14 cellular contexts compared by ENCODE assay signal in genomic region chrX:153703036-153703370, GRCh38. TPM values are rescaled to one million over a fixed set of nuclear protein-coding genes. Genes with fewer than 3 reads are reported as not detected.
DNase-seq lines count a peak whose midpoint lies in the region; ATAC-seq and TF ChIP-seq lines count a peak whose summit lies in the region.
"Had no signal": no experiment of that assay in that cellular context is flagged by ENCODE, and none has a peak within 500 bp of the region (broad histone marks: within the 10 kb centered on the region; RNA-seq: fewer than 3 reads in every experiment).

No MANE protein-coding gene starts in this region.

- no peaks in the 10 kb centered on the region for H3K9me3 ChIP-seq in Peyer's patch
- no peaks in the 10 kb centered on the region for H3K9me3 ChIP-seq in stomach smooth muscle (ENCODE audit: control insufficient read depth in 2 of 2, low read length in 2 of 2)
- H3K9me3 ChIP-seq in BE2C, result no peaks in the 10 kb centered on the region
- H3K9me3 ChIP-seq: SJSA1, suprapubic skin had no signal

- H3K4me3 ChIP-seq in Peyer's patch, result no peak overlapping the region
- no peak overlapping the region for H3K4me3 ChIP-seq in epithelial cell of esophagus (ENCODE audit: low read length)
- no peak overlapping the region for H3K4me3 ChIP-seq in stomach smooth muscle (ENCODE audit: low read length in 2 of 2)
- no peak overlapping the region for H3K4me3 ChIP-seq in BE2C (ENCODE audit: low read depth, low read length)
- H3K4me3 ChIP-seq: SJSA1, suprapubic skin had no signal

- H3K27me3 ChIP-seq in Peyer's patch (no peaks in the 10 kb centered on the region), stomach smooth muscle (ENCODE audit: control insufficient read depth in 1 of 2, insufficient read depth in 2 of 2, low read length in 2 of 2) (peaks cover 0 to 6% of the 10 kb centered on the region in 2 donors), BE2C (no peaks in the 10 kb centered on the region)
- H3K27me3 ChIP-seq: SJSA1, suprapubic skin had no signal

- DNase-seq in Peyer's patch (peak in 2 of 3 donors; percentile 68 to 82), epithelial cell of esophagus (ENCODE audit: low read depth) (peak; percentile 50), left lobe of liver (ENCODE audit: low spot score) (no peak), T-helper 9 cell (no peak), BE2C (no peak), NCI-H2081 treated with DMSO at 0.1 percent for 48 hours (lab: John Stamatoyannopoulos, UW) (no peak)
- DNase-seq: activated CD4-positive, alpha-beta T cell treated with anti-CD3 and anti-CD28 coated beads, Interleukin-2, amount 50 U/mL, for 1 hour; activated T-cell treated with anti-CD3 and anti-CD28 coated beads, Interleukin-2, amount 50 U/mL, for 72 hours; cortex of kidney; foreskin fibroblast had no signal

- H3K27ac ChIP-seq in Peyer's patch (peak overlapping the region in 2 of 4 donors; percentile 50 to 68), stomach smooth muscle (ENCODE audit: low read length) (peak overlapping the region; percentile 58)
- H3K27ac ChIP-seq: SJSA1 had no signal

- H3K36me3 ChIP-seq in Peyer's patch (peaks cover 0 to 24% (median 0%) of the 10 kb centered on the region in 3 donors), stomach smooth muscle (ENCODE audit: control insufficient read depth in 2 of 2, insufficient read depth in 2 of 2, low read length in 2 of 2) (peaks cover 0 to 5% of the 10 kb centered on the region in 2 donors), BE2C (peaks cover 3% of the 10 kb centered on the region; the same call in 1 of the 2 replicates)
- H3K36me3 ChIP-seq: SJSA1 had no signal

- no peak for TF ChIP-seq CTCF in Peyer's patch (IDR thresholded peaks at IDR 0.05)
- TF ChIP-seq CTCF in epithelial cell of esophagus (IDR thresholded peaks at IDR 0.05; ENCODE audit: insufficient read depth, low read depth, low read length, missing control alignments), result no peak
- TF ChIP-seq CTCF in BE2C (IDR thresholded peaks at IDR 0.05; ENCODE audit: low read depth, low read length), result no peak

- no peak overlapping the region for H3K9ac ChIP-seq in stomach smooth muscle (ENCODE audit: low read length in 2 of 2)

- H3K4me1 ChIP-seq in Peyer's patch, result peaks cover 0 to 29% (median 0%) of the 10 kb centered on the region in 4 donors
- peaks cover 48% of the 10 kb centered on the region for H3K4me1 ChIP-seq in stomach smooth muscle (ENCODE audit: control insufficient read depth, insufficient read depth, low read length)
- no peaks in the 10 kb centered on the region for H3K4me1 ChIP-seq in BE2C
- H3K4me1 ChIP-seq: SJSA1 had no signal

- ATAC-seq in left lobe of liver, result peak; percentile 30
- ATAC-seq: activated T-cell treated with anti-CD3 and anti-CD28 coated beads, Interleukin-2, amount 50 U/mL, for 72 hours had no signal

- no peak for TF ChIP-seq POLR2A in Peyer's patch (IDR thresholded peaks at IDR 0.05)

RNA-seq across cellular contexts. Expression of gene SLC6A8, which starts 15.3 kb away (rescaled TPM):
- total RNA-seq in Peyer's patch, result 100 to 1,000 TPM in 3 of 4 donors, 10 to 100 TPM in 1; 36.3 to 562 (median 146) TPM
- 3.2 TPM for total RNA-seq in left lobe of liver
- 125 TPM for polyA plus RNA-seq in BE2C (2012; ENCODE audit: insufficient read depth, insufficient read length, low read depth)

RNA-seq across cellular contexts. Expression of gene BCAP31, which starts 21.2 kb away (rescaled TPM):
- total RNA-seq in Peyer's patch (100 to 1,000 TPM in 2 of 4 donors, 10 to 100 TPM in 2; 45.4 to 148 (median 101) TPM), left lobe of liver (108 TPM)
- 489 TPM for polyA plus RNA-seq in BE2C (2012; ENCODE audit: insufficient read depth, insufficient read length, low read depth)

RNA-seq across cellular contexts. Expression of gene ABCD1, which starts 21.7 kb away (rescaled TPM):
- total RNA-seq in Peyer's patch (10 to 100 TPM; 14.9 to 94.2 (median 68.0) TPM), left lobe of liver (13.4 TPM)
- 8.8 TPM for polyA plus RNA-seq in BE2C (2012; ENCODE audit: insufficient read depth, insufficient read length, low read depth)

RNA-seq across cellular contexts. Expression of gene PNCK, which starts 29.4 kb away (rescaled TPM):
- total RNA-seq in Peyer's patch (10 to 100 TPM in 1 of 4 donors, 1 to 10 TPM in 2, not detected in 1; 2.0 to 44.8 (median 6.1) TPM), left lobe of liver (not detected)
- polyA plus RNA-seq in BE2C (2012; ENCODE audit: insufficient read depth, insufficient read length, low read depth), result 7.7 TPM
- total RNA-seq: Daoy, SJSA1 had no signal

RNA-seq across cellular contexts. Expression of gene DUSP9, which starts 56.0 kb away (rescaled TPM):
- total RNA-seq in Peyer's patch (not detected), left lobe of liver (0.60 TPM)
- 1.4 TPM for polyA plus RNA-seq in BE2C (2012; ENCODE audit: insufficient read depth, insufficient read length, low read depth)
- total RNA-seq: activated T-cell treated with anti-CD3 and anti-CD28 coated beads, Interleukin-2, amount 50 U/mL, for 72 hours had no signal

Comparison
In these comparisons a context has a peak if more than half of its experiments do, and no peak if none do; other contexts are left out.
1. DNase-seq: peak in Peyer's patch (2 of 3) and epithelial cell of esophagus (single experiment); none in left lobe of liver (single experiment), T-helper 9 cell (single experiment), BE2C (single experiment) and NCI-H2081 treated with DMSO at 0.1 percent for 48 hours (single experiment).